1 cellular context compared by ENCODE assay signal in genomic region chr2:46810195-46810594, GRCh38.
TF ChIP-seq lines count a peak whose summit lies in the region.

No MANE protein-coding gene starts in this region.

TF ChIP-seq in IMR-90, 13 proteins besides CTCF, POLR2A, EP300 and RAD21 (continued from another document):
- TF ChIP-seq RFX5 (IDR thresholded peaks at IDR 0.05; ENCODE audit: low read depth, low read length) (no peak), RCOR1 (IDR thresholded peaks at IDR 0.05; ENCODE audit: insufficient replicate concordance, low read length) (no peak), BHLHE40 (IDR thresholded peaks at IDR 0.05; ENCODE audit: low read depth, low read length) (no peak), CHD1 (IDR thresholded peaks at IDR 0.05; ENCODE audit: low read depth, low read length) (no peak), MXI1 (IDR thresholded peaks at IDR 0.05; ENCODE audit: borderline replicate concordance, low read depth, low read length) (no peak), CEBPB (IDR thresholded peaks at IDR 0.05; ENCODE audit: low read depth, low read length) (no peak)
- TF ChIP-seq, protein P1, sequence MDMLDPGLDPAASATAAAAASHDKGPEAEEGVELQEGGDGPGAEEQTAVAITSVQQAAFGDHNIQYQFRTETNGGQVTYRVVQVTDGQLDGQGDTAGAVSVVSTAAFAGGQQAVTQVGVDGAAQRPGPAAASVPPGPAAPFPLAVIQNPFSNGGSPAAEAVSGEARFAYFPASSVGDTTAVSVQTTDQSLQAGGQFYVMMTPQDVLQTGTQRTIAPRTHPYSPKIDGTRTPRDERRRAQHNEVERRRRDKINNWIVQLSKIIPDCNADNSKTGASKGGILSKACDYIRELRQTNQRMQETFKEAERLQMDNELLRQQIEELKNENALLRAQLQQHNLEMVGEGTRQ (IDR thresholded peaks at IDR 0.05; ENCODE audit: low read depth, low read length): no peak
